16 cellular contexts compared by ENCODE assay signal in the genomic region with DNA sequence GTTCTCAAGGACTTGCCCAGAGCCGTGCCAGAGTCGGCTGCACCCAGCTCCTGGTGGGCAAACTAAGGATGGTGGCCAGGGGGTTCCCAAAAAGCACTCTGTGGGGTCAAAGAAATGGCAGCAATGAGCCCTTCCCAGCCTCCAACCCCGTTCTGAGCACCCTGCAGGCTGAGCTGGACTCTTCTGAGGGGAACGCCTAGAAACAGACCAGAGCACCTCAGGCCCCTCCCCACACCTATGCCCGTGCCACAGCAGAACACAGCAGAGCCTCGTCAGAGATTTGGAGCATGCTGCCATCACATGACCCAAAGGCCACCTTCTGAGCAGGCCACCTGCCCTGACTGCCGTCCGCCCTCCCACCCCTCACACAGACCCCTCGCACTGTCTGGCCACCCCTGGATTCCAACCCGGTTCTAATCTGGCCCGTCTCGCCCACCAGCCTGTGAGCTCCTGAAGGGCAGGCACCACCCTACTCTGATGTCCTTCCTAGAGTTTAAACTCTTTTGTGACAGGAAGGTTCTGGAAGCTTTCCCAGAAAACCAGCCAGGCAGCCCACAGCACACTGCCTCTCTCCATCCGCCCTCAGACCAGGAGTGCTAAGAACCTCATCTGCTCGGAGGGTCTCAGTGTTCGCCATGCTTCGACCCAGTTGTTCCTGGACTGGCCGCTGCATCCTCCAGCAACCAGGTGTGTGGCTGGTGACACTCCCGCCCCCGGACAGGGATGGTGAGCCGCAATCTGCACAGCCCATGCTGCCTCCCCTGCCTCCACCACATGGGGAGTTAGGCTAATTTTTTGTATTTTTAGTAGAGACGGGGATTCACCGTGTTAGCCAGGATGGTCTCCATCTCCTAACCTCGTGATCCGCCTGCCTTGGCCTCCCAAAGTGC.
DNase-seq lines count a peak whose midpoint lies in the region; ATAC-seq and TF ChIP-seq lines count a peak whose summit lies in the region.
"Had no signal": no experiment of that assay in that cellular context is flagged by ENCODE, and none has a peak within 500 bp of the region (broad histone marks: within the 10 kb centered on the region; RNA-seq: fewer than 3 reads in every experiment).

No MANE protein-coding gene starts in this region.

- H3K4me1 ChIP-seq in endodermal cell (ENCODE audit: control insufficient read depth, insufficient read depth, low read length) (no peaks in the 10 kb centered on the region), upper lobe of left lung (peaks cover 0 to 28% (median 12%) of the 10 kb centered on the region in 4 donors)

- H3K27me3 ChIP-seq in endodermal cell (ENCODE audit: control insufficient read depth, insufficient read depth, low read length, poor library complexity, severe bottlenecking) (no peaks in the 10 kb centered on the region), upper lobe of left lung (no peaks in the 10 kb centered on the region)
- H3K27me3 ChIP-seq: BLaER1 had no signal

- WGBS in endodermal cell (ENCODE audit: insufficient coverage in 1 of 2, insufficient read length in 1 of 2), 2 experiments: 93 to 96% methylated on average over 9 to 24 of the region's 24 CpGs
- 79 to 90% methylated on average over 19 to 24 of the region's 24 CpGs for WGBS in upper lobe of left lung, 2 donors

- H3K27me3 Mint-ChIP-seq in IgD-negative memory B cell (peaks cover 3% of the 10 kb centered on the region), endodermal cell (ENCODE audit: insufficient read depth) (no peaks in the 10 kb centered on the region)

- H3K4me1 Mint-ChIP-seq in IgD-negative memory B cell: peaks cover 0 to 12% (median 4%) of the 10 kb centered on the region in 3 donors
- peaks cover 10% of the 10 kb centered on the region for H3K4me1 Mint-ChIP-seq in endodermal cell
- H3K4me1 Mint-ChIP-seq: CD8-positive, alpha-beta memory T cell had no signal

- H3K4me3 Mint-ChIP-seq in IgD-negative memory B cell (no peak overlapping the region), endodermal cell (no peak overlapping the region)
- H3K4me3 Mint-ChIP-seq: CD8-positive, alpha-beta memory T cell had no signal

- no peaks in the 10 kb centered on the region for H3K9me3 Mint-ChIP-seq in IgD-negative memory B cell
- H3K9me3 Mint-ChIP-seq in endodermal cell: no peaks in the 10 kb centered on the region
- H3K9me3 Mint-ChIP-seq: CD8-positive, alpha-beta memory T cell had no signal

- peaks cover 2% of the 10 kb centered on the region for H3K36me3 Mint-ChIP-seq in IgD-negative memory B cell
- peaks cover 18% of the 10 kb centered on the region for H3K36me3 Mint-ChIP-seq in endodermal cell (ENCODE audit: low read depth)
- H3K36me3 Mint-ChIP-seq: CD8-positive, alpha-beta memory T cell had no signal

- no peak for TF ChIP-seq EP300 in upper lobe of left lung (IDR thresholded peaks at IDR 0.05)

- H3K27ac Mint-ChIP-seq in IgD-negative memory B cell: peak overlapping the region in 2 of 3 donors; percentile 14 to 39
- H3K27ac Mint-ChIP-seq in endodermal cell: peak overlapping the region; percentile 61
- H3K27ac Mint-ChIP-seq: CD8-positive, alpha-beta memory T cell had no signal

- ATAC-seq in omental fat pad (ENCODE audit: low FRiP score) (peak; percentile 10), upper lobe of left lung (ENCODE audit: low FRiP score in 2 of 2) (no peak), GM21825 (IDR thresholded peaks at IDR 0.05; ENCODE audit: unreplicated experiment) (no peak), HG03378 (IDR thresholded peaks at IDR 0.05; ENCODE audit: unreplicated experiment) (no peak), GM21360 (IDR thresholded peaks at IDR 0.05; ENCODE audit: unreplicated experiment) (no peak)
- ATAC-seq: HCT116 had no signal

- H3K9ac ChIP-seq in endodermal cell (ENCODE audit: extremely low read depth, low read length, poor library complexity, severe bottlenecking): no peak overlapping the region
- H3K9ac ChIP-seq: BLaER1, GM23248 had no signal

- H3K27ac ChIP-seq in endodermal cell (ENCODE audit: low read depth, low read length): no peak overlapping the region
- H3K27ac ChIP-seq in upper lobe of left lung: peak overlapping the region in 2 of 4 donors; percentile 49 to 52
- H3K27ac ChIP-seq: 22Rv1, BLaER1, GM23248 had no signal

- H3K36me3 ChIP-seq in endodermal cell (ENCODE audit: control insufficient read depth, insufficient read depth, low read length): peaks cover 8% of the 10 kb centered on the region
- H3K36me3 ChIP-seq in upper lobe of left lung: no peaks in the 10 kb centered on the region
- H3K36me3 ChIP-seq: BLaER1 had no signal

- DNase-seq in endodermal cell (no peak), omental fat pad (ENCODE audit: low spot score) (no peak), upper lobe of left lung (peak; percentile 41 to 61)
- DNase-seq: AML-193; Caco-2; CD8-positive, alpha-beta memory T cell; DND-41; GDM1; GM23248 had no signal

- no peak for TF ChIP-seq POLR2A in upper lobe of left lung (IDR thresholded peaks at IDR 0.05)

- TF ChIP-seq CTCF in endodermal cell (conservative IDR thresholded peaks at IDR 0.05): no peak
- TF ChIP-seq CTCF in omental fat pad (IDR thresholded peaks at IDR 0.05): no peak
- no peak for TF ChIP-seq CTCF in upper lobe of left lung (IDR thresholded peaks at IDR 0.05)

- H3K4me3 ChIP-seq in endodermal cell (ENCODE audit: low read length) (no peak overlapping the region), upper lobe of left lung (no peak overlapping the region)
- H3K4me3 ChIP-seq: BLaER1, GM23248 had no signal

- H3K9me3 ChIP-seq in endodermal cell (ENCODE audit: control insufficient read depth, low read length) (no peaks in the 10 kb centered on the region), upper lobe of left lung (no peaks in the 10 kb centered on the region)
- H3K9me3 ChIP-seq: BLaER1, Caco-2 had no signal

Comparison
In these comparisons a context has a peak if more than half of its experiments do, and no peak if none do; other contexts are left out.
1. DNase-seq: peak in upper lobe of left lung (2 of 2); none in endodermal cell (single experiment) and omental fat pad (single experiment).